ENCODE assay signal across 8 cellular contexts in the genomic region with DNA sequence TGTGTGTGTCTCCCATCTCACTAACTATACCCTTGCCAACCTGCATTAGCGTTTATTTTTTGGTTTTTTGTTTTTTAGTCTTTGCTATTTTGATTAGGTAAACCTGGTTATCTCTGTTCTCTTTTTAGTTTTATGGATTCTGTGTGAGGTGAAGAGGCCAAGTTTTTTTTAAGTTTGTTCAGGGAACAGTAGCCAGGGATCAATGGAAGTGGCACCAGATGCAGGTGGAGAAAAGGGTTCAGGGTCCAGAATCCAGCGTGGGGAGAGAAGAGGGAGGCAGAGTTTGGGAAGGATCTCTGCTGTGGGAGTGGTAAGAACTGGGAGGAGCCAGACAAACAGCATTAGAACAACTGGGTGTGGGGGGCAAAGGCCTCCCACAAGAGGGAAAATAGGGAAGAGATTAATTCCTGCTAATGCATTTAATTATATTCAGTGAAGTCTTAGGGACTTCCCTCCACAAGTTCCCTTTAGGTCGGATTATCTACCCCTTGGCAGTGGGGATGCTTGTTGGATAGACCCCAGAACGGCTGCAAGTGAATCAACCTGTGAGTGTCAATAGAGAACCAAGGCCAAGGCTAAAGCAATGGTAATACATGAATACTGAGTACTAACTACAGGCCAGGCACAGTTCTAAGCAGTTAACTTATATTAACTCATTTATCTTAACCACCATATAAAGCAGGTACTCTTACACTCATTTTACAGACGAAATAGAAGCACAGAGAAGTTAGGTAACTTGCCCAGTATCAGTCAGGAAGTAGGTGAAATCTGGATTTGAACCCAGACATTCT. TPM values are rescaled to one million over a fixed set of nuclear protein-coding genes. Genes with fewer than 3 reads are reported as not detected.
A peak's percentile ranks its signal among the peaks of the same experiment; 100 is the strongest.
DNase-seq lines count a peak whose midpoint lies in the region; ATAC-seq, FAIRE-seq and TF ChIP-seq lines count a peak whose summit lies in the region.

No MANE protein-coding gene starts in this region.

- H3K4me2 ChIP-seq in DND-41 (ENCODE audit: insufficient read depth, low read length), result peak overlapping the region; percentile 87
- peak overlapping the region; percentile 75 for H3K4me2 ChIP-seq in OCI-LY1 (ENCODE audit: low read length)

- H2AFZ ChIP-seq in DND-41 (ENCODE audit: low read depth, low read length) (peak overlapping the region; percentile 81), OCI-LY1 (ENCODE audit: low read length) (peak overlapping the region; percentile 4; the same call in 1 of the 2 replicates)

- no peak for TF ChIP-seq EP300 in ovary (IDR thresholded peaks at IDR 0.05)

- H4K20me1 ChIP-seq in DND-41 (ENCODE audit: insufficient read depth, low read length) (peaks cover 16% of the 10 kb centered on the region; the same call in 1 of the 2 replicates), OCI-LY1 (ENCODE audit: insufficient read depth, low read length) (no peaks in the 10 kb centered on the region)

- H3K27ac Mint-ChIP-seq in endothelial cell (ENCODE audit: unreplicated experiment), result peak overlapping the region; percentile 65

- peaks cover 36% of the 10 kb centered on the region for H3K4me1 ChIP-seq in DND-41 (ENCODE audit: insufficient read depth, low read length)
- H3K4me1 ChIP-seq in OCI-LY1 (ENCODE audit: insufficient read depth, low read length, severe bottlenecking), result peaks cover 42% of the 10 kb centered on the region
- H3K4me1 ChIP-seq in ovary (ENCODE audit: insufficient read depth), result peaks cover 8% of the 10 kb centered on the region

- no peak for ATAC-seq in DND-41 (ENCODE audit: insufficient read depth, low read depth)
- ATAC-seq in HG03520 (IDR thresholded peaks at IDR 0.05; ENCODE audit: unreplicated experiment), result no peak

- peaks cover 20% of the 10 kb centered on the region for H3K27me3 Mint-ChIP-seq in endothelial cell (ENCODE audit: unreplicated experiment)

- intact Hi-C loops in ovary (cut with DNase I), result no loop called here

- H3K27ac ChIP-seq in DND-41 (ENCODE audit: low read length) (peak overlapping the region; percentile 56; the same call in 1 of the 2 replicates), OCI-LY1 (ENCODE audit: low read depth, low read length, poor library complexity, severe bottlenecking) (peak overlapping the region; percentile 42), ovary (peak overlapping the region in 1 of 2 donors; percentile 84)

- H3K9me3 ChIP-seq in DND-41 (ENCODE audit: insufficient read depth, low read length, severe bottlenecking), result no peaks in the 10 kb centered on the region
- H3K9me3 ChIP-seq in OCI-LY1 (ENCODE audit: low read length), result no peaks in the 10 kb centered on the region
- H3K9me3 ChIP-seq in ovary, result no peaks in the 10 kb centered on the region

- no peaks in the 10 kb centered on the region for H3K36me3 Mint-ChIP-seq in endothelial cell (ENCODE audit: low read depth, unreplicated experiment)

- H3K9me3 Mint-ChIP-seq in endothelial cell (ENCODE audit: unreplicated experiment), result no peaks in the 10 kb centered on the region

- H3K27me3 ChIP-seq in DND-41 (ENCODE audit: insufficient read depth, low read length, poor library complexity) (no peaks in the 10 kb centered on the region), OCI-LY1 (ENCODE audit: insufficient read depth, low read length) (no peaks in the 10 kb centered on the region), ovary (no peaks in the 10 kb centered on the region)

- H3K4me3 Mint-ChIP-seq in endothelial cell (ENCODE audit: unreplicated experiment), result peak overlapping the region; percentile 92

- no peaks in the 10 kb centered on the region for H3K9me2 ChIP-seq in OCI-LY1 (ENCODE audit: low read depth, low read length)

- H3K9ac ChIP-seq in DND-41 (ENCODE audit: low read depth, low read length) (peak overlapping the region; percentile 65), OCI-LY1 (ENCODE audit: low read length) (peak overlapping the region; percentile 85)

- no peaks in the 10 kb centered on the region for H3K36me3 ChIP-seq in DND-41 (ENCODE audit: insufficient read depth, low read length)
- H3K36me3 ChIP-seq in OCI-LY1 (ENCODE audit: insufficient read depth, low read length), result no peaks in the 10 kb centered on the region
- no peaks in the 10 kb centered on the region for H3K36me3 ChIP-seq in ovary

- no peak for TF ChIP-seq POLR2A in ovary (IDR thresholded peaks at IDR 0.05)

- no peak for DNase-seq in DND-41
- no peak for DNase-seq in endothelial cell (ENCODE audit: low spot score)
- no peak for DNase-seq in ovary
- DNase-seq in stimulated activated CD4-positive, alpha-beta T cell treated with anti-CD3 and anti-CD28 coated beads, Interleukin-4, amount 100 ng/mL, for 4 hours, result no peak
- DNase-seq in SW 1271 (lab: John Stamatoyannopoulos, UW), result no peak
- no peak for DNase-seq in urothelium cell line (ENCODE audit: low spot score)

- no peak for TF ChIP-seq CTCF in DND-41 (IDR thresholded peaks at IDR 0.05; ENCODE audit: borderline replicate concordance, extremely low read depth, low read length, poor library complexity, severe bottlenecking)
- no peak for TF ChIP-seq CTCF in OCI-LY1 (IDR thresholded peaks at IDR 0.05; ENCODE audit: low read length)
- no peak for TF ChIP-seq CTCF in endothelial cell (IDR thresholded peaks at IDR 0.05; ENCODE audit: unreplicated experiment)
- TF ChIP-seq CTCF in ovary (IDR thresholded peaks at IDR 0.05), result no peak

- peaks cover 58% of the 10 kb centered on the region for H3K4me1 Mint-ChIP-seq in endothelial cell (ENCODE audit: unreplicated experiment)

- FAIRE-seq in urothelium cell line (lab: Jason Lieb, UNC), result no peak

- no peaks in the 10 kb centered on the region for H3F3A ChIP-seq in OCI-LY1 (ENCODE audit: insufficient read depth, low read length)

- H3K79me2 ChIP-seq in DND-41 (ENCODE audit: insufficient read depth, low read length) (peaks cover 36% of the 10 kb centered on the region), OCI-LY1 (ENCODE audit: insufficient read depth, low read length) (no peaks in the 10 kb centered on the region)

- H3K4me3 ChIP-seq in DND-41 (ENCODE audit: low read depth in 1 of 2, low read length in 2 of 2), result peak overlapping the region in 1 of 2 experiments; percentile 75; a peak in 3 of 4 replicates
- peak overlapping the region; percentile 87 for H3K4me3 ChIP-seq in OCI-LY1 (ENCODE audit: low read depth, low read length, poor library complexity, severe bottlenecking)
- peak overlapping the region; percentile 59 for H3K4me3 ChIP-seq in ovary

- 43 to 47% (median 47%) methylated on average over 5 of the region's 5 CpGs for WGBS in ovary, 3 donors

RNA-seq across cellular contexts. Expression of gene GNAT2, which starts 0.6 kb away (rescaled TPM):
- total RNA-seq in endothelial cell (ENCODE audit: unreplicated experiment) (0.26 TPM), ovary (not detected)
- not detected for polyA plus RNA-seq in ovary

RNA-seq across cellular contexts. Expression of gene AMPD2, which starts 0.8 kb away (rescaled TPM):
- 92.7 TPM for total RNA-seq in endothelial cell (ENCODE audit: unreplicated experiment)
- 10 to 100 TPM; 40.5 to 86.0 (median 64.8) TPM for total RNA-seq in ovary
- polyA plus RNA-seq in ovary, result 10 to 100 TPM; 19.4 to 25.7 TPM

RNA-seq across cellular contexts. Expression of gene GSTM4, which starts 37.1 kb away (rescaled TPM):
- total RNA-seq in endothelial cell (ENCODE audit: unreplicated experiment) (7.8 TPM), ovary (10 to 100 TPM; 23.0 to 91.8 (median 47.2) TPM)
- polyA plus RNA-seq in ovary, result 100 to 1,000 TPM in 1 of 2 donors, 10 to 100 TPM in 1; 43.3 to 116 TPM

RNA-seq across cellular contexts. Expression of gene GSTM2, which starts 49.0 kb away (rescaled TPM):
- 20.4 TPM for total RNA-seq in endothelial cell (ENCODE audit: unreplicated experiment)
- 100 to 1,000 TPM; 101 to 318 (median 195) TPM for total RNA-seq in ovary
- 100 to 1,000 TPM; 202 to 209 TPM for polyA plus RNA-seq in ovary
